Comparison of ENCODE assay signal across 8 cellular contexts in genomic region chr7:71735961-71736556, GRCh38.
A peak's percentile ranks its signal among the peaks of the same experiment; 100 is the strongest.
DNase-seq lines count a peak whose midpoint lies in the region; ATAC-seq and TF ChIP-seq lines count a peak whose summit lies in the region.

No MANE protein-coding gene starts in this region.

- no peaks in the 10 kb centered on the region for H3K27me3 ChIP-seq in foreskin keratinocyte

- no peak overlapping the region for H3K27ac ChIP-seq in foreskin keratinocyte

- no peaks in the 10 kb centered on the region for H3K4me1 ChIP-seq in foreskin keratinocyte

- peak; percentile 58 for DNase-seq in DMS114 treated with DMSO at 0.1 percent for 48 hours (lab: John Stamatoyannopoulos, UW; ENCODE audit: unreplicated experiment)
- peak; percentile 17 for DNase-seq in HCEC 1CT
- DNase-seq in NCI-H526 treated with DMSO at 0.1 percent for 48 hours (lab: John Stamatoyannopoulos, UW) = peak; percentile 47
- peak; percentile 25 for DNase-seq in activated T-cell treated with anti-CD3 and anti-CD28 coated beads, Interleukin-2, amount 50 U/mL, for 1 hour
- peak; percentile 11 to 28 for DNase-seq in foreskin keratinocyte
- DNase-seq in nucleus accumbens (lab: John Stamatoyannopoulos, UW) = peak in 47 of 56 donors; percentile 1 to 84 (median 32)

- no peak for TF ChIP-seq POLR2A in GM18505 (IDR thresholded peaks at IDR 0.05; ENCODE audit: borderline replicate concordance, extremely low read depth, insufficient read depth, insufficient read length)

- TF ChIP-seq CTCF in foreskin keratinocyte (conservative IDR thresholded peaks at IDR 0.05) = peak; percentile 80

- ATAC-seq in foreskin keratinocyte = peak; percentile 76
- ATAC-seq in GM18520 (IDR thresholded peaks at IDR 0.05; ENCODE audit: unreplicated experiment) = no peak
- no peak for ATAC-seq in GM18505 (IDR thresholded peaks at IDR 0.05; ENCODE audit: unreplicated experiment)
